In the genomic region with DNA sequence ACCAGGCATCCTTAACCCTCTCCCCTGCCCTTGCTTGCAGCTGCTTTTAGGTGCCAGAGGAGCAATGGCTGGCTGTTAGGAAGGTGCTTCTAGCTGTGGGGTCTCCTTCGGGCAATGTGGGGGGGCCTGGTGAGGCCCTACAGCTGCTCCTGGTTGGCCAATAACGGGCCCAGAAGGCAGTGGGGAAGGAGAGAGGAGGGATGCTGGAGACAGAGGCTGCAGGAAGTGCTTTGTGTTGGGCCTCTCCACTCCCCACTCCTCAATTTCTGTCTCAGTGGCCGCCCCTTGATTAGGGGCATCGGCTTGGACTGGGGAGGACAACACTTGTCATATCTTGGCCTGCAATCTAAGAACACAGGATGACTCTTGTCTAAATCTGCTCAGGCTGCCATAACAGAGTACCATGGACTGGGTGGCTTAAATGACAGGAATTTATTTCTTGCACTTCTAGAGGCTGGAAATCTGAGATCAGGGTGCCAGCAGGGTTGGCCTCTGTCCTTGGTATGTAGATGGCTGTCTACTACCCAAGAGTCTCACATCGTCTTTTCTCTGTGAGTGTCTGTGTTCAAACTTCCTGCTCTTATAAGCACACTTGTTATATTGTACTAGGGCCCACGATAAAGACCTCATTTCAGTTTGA, we compare ENCODE assay signal across 15 cellular contexts.
A peak's percentile ranks its signal among the peaks of the same experiment; 100 is the strongest.
DNase-seq lines count a peak whose midpoint lies in the region; ATAC-seq and TF ChIP-seq lines count a peak whose summit lies in the region.
"Had no signal": no experiment of that assay in that cellular context is flagged by ENCODE, and none has a peak within 500 bp of the region (broad histone marks: within the 10 kb centered on the region; RNA-seq: fewer than 3 reads in every experiment).

No MANE protein-coding gene starts in this region.

- H3K27me3 Mint-ChIP-seq in activated naive CD4-positive, alpha-beta T cell treated with anti-CD3 and anti-CD28 coated beads for 36 hours (ENCODE audit: low read depth) = no peaks in the 10 kb centered on the region
- H3K27me3 Mint-ChIP-seq: progenitor cell of endocrine pancreas had no signal

- TF ChIP-seq EP300 in transverse colon (IDR thresholded peaks at IDR 0.05; ENCODE audit: low read depth) = no peak

- no peaks in the 10 kb centered on the region for H3K9me3 ChIP-seq in effector memory CD4-positive, alpha-beta T cell (ENCODE audit: control insufficient read depth, low read length)
- H3K9me3 ChIP-seq in transverse colon = no peaks in the 10 kb centered on the region
- H3K9me3 ChIP-seq: gastrocnemius medialis, spleen had no signal

- no peaks in the 10 kb centered on the region for H3K36me3 ChIP-seq in effector memory CD4-positive, alpha-beta T cell (ENCODE audit: control insufficient read depth, insufficient read depth, low read length)
- no peaks in the 10 kb centered on the region for H3K36me3 ChIP-seq in transverse colon
- H3K36me3 ChIP-seq: gastrocnemius medialis, spleen had no signal

- TF ChIP-seq CTCF in VCaP (conservative IDR thresholded peaks at IDR 0.05) (no peak), transverse colon (IDR thresholded peaks at IDR 0.05) (no peak)

- DNase-seq in activated naive CD4-positive, alpha-beta T cell treated with anti-CD3 and anti-CD28 coated beads for 36 hours = no peak
- no peak for DNase-seq in activated naive CD4-positive, alpha-beta T cell treated with Interleukin-2 at 50 U/mL for 16 hours
- DNase-seq in effector memory CD4-positive, alpha-beta T cell = no peak
- DNase-seq in transverse colon (no peak), NCI-H446 (lab: John Stamatoyannopoulos, UW) (no peak)
- DNase-seq in stimulated activated CD4-positive, alpha-beta T cell treated with anti-CD3 and anti-CD28 coated beads, Interleukin-4, amount 100 ng/mL, for 1 hour = no peak
- DNase-seq: gastrocnemius medialis, MV-4-11, natural killer cell, SHP77, spleen had no signal

- no peaks in the 10 kb centered on the region for H3K36me3 Mint-ChIP-seq in activated naive CD4-positive, alpha-beta T cell treated with anti-CD3 and anti-CD28 coated beads for 36 hours (ENCODE audit: low read depth)
- H3K36me3 Mint-ChIP-seq: natural killer cell had no signal

- H3K4me1 Mint-ChIP-seq in activated naive CD4-positive, alpha-beta T cell treated with anti-CD3 and anti-CD28 coated beads for 36 hours (ENCODE audit: low read depth) = peaks cover 31% of the 10 kb centered on the region
- H3K4me1 Mint-ChIP-seq: natural killer cell had no signal

- H3K4me3 Mint-ChIP-seq in activated naive CD4-positive, alpha-beta T cell treated with anti-CD3 and anti-CD28 coated beads for 36 hours = no peak overlapping the region

- no peaks in the 10 kb centered on the region for H3K27me3 ChIP-seq in effector memory CD4-positive, alpha-beta T cell (replicated peaks; ENCODE audit: control insufficient read depth, insufficient read depth, low read length, poor library complexity, severe bottlenecking)
- H3K27me3 ChIP-seq in transverse colon = no peaks in the 10 kb centered on the region
- H3K27me3 ChIP-seq: gastrocnemius medialis, spleen had no signal

- H3K9me3 Mint-ChIP-seq in activated naive CD4-positive, alpha-beta T cell treated with anti-CD3 and anti-CD28 coated beads for 36 hours = no peaks in the 10 kb centered on the region
- H3K9me3 Mint-ChIP-seq: natural killer cell had no signal

- H3K27ac ChIP-seq in VCaP (peak overlapping the region; percentile 14; the same call in 1 of the 2 replicates), transverse colon (peak overlapping the region in 3 of 4 donors; percentile 51 to 65 (median 54))
- peak overlapping the region; percentile 37 for H3K27ac ChIP-seq in effector memory CD4-positive, alpha-beta T cell (ENCODE audit: insufficient read depth, low read length, poor library complexity, severe bottlenecking)
- H3K27ac ChIP-seq: gastrocnemius medialis had no signal

- CTCF ChIA-PET in activated naive CD4-positive, alpha-beta T cell treated with anti-CD3 and anti-CD28 coated beads for 36 hours (lab: Charles Lee) = interaction anchor here (1.0 to 1.5 kb wide), 2 partner anchors 10 to 12 kb away, joined by 3 to 4 read pairs; no protein-coding TSS in a partner anchor

- peaks cover 7% of the 10 kb centered on the region for H3K4me1 ChIP-seq in effector memory CD4-positive, alpha-beta T cell (ENCODE audit: control insufficient read depth, insufficient read depth, low read length, poor library complexity, severe bottlenecking)
- H3K4me1 ChIP-seq in transverse colon = peaks cover 5 to 16% (median 9%) of the 10 kb centered on the region in 4 donors
- H3K4me1 ChIP-seq: gastrocnemius medialis had no signal

- in situ Hi-C loops in transverse colon (cut with MboI; ENCODE audit: low pct_ligation_motif_present in 1 of 4, low pct_unique_long_range_greater_than_20kb in 1 of 4, low sequenced_read_pairs in 3 of 4) = no loop called here

- peak overlapping the region; percentile 73 for H3K27ac Mint-ChIP-seq in activated naive CD4-positive, alpha-beta T cell treated with anti-CD3 and anti-CD28 coated beads for 36 hours
- H3K27ac Mint-ChIP-seq: natural killer cell, progenitor cell of endocrine pancreas had no signal

- 49 to 53% methylated on average over 2 to 6 of the region's 6 CpGs for WGBS in transverse colon (ENCODE audit: low coverage in 1 of 2), 2 donors

- ATAC-seq in GM21717 (IDR thresholded peaks at IDR 0.05; ENCODE audit: unreplicated experiment) = no peak
- ATAC-seq: gastrocnemius medialis, HepG2 had no signal

- peak overlapping the region; percentile 35 for H3K4me3 ChIP-seq in effector memory CD4-positive, alpha-beta T cell (ENCODE audit: insufficient read depth, low read depth, low read length, poor library complexity, severe bottlenecking)
- peak overlapping the region in 1 of 4 donors; percentile 13 for H3K4me3 ChIP-seq in transverse colon
- H3K4me3 ChIP-seq: spleen had no signal

- intact Hi-C loops in activated naive CD4-positive, alpha-beta T cell treated with anti-CD3 and anti-CD28 coated beads for 36 hours (cut with micrococcal nuclease) = loop anchor here (1.0 kb wide), 1 partner anchor 21 kb away; no protein-coding TSS in a partner anchor
- intact Hi-C loops in transverse colon (cut with DNase I; ENCODE audit: low total_unique reads) = no loop called here

- TF ChIP-seq POLR2A in transverse colon (IDR thresholded peaks at IDR 0.05) = no peak
